18 cellular contexts compared by ENCODE assay signal in genomic region chr6:35058041-35058675, GRCh38.
DNase-seq lines count a peak whose midpoint lies in the region; ATAC-seq lines count a peak whose summit lies in the region.
"Had no signal": no experiment of that assay in that cellular context is flagged by ENCODE, and none has a peak within 500 bp of the region (broad histone marks: within the 10 kb centered on the region; RNA-seq: fewer than 3 reads in every experiment).

No MANE protein-coding gene starts in this region.

- peak overlapping the region; percentile 67 for H3K27ac Mint-ChIP-seq in stimulated activated memory B cell treated with anti-CD40 and anti-IgM and Interleukin-4, amounts not matched to agents 10 μg/mL and 1 μg/mL and 100 μg/mL, for 72 hours
- H3K27ac Mint-ChIP-seq: activated naive CD8-positive, alpha-beta T cell treated with anti-CD3 and anti-CD28 coated beads, Interleukin-2, amount 10 ng/mL, durations not matched to agents 7 days and 5 days had no signal

- H3K36me3 Mint-ChIP-seq in stimulated activated memory B cell treated with anti-CD40 and anti-IgM and Interleukin-4, amounts not matched to agents 10 μg/mL and 1 μg/mL and 100 μg/mL, for 72 hours, result peaks cover 27% of the 10 kb centered on the region
- H3K36me3 Mint-ChIP-seq: activated naive CD8-positive, alpha-beta T cell treated with anti-CD3 and anti-CD28 coated beads, Interleukin-2, amount 10 ng/mL, durations not matched to agents 7 days and 5 days had no signal

- peaks cover 13% of the 10 kb centered on the region for H3K4me1 Mint-ChIP-seq in stimulated activated memory B cell treated with anti-CD40 and anti-IgM and Interleukin-4, amounts not matched to agents 10 μg/mL and 1 μg/mL and 100 μg/mL, for 72 hours

- peak; percentile 57 to 88 for DNase-seq in NCI-H524 (lab: John Stamatoyannopoulos, UW)
- no peak for DNase-seq in left lobe of liver (ENCODE audit: low spot score)
- no peak for DNase-seq in LoVo (ENCODE audit: low spot score)
- DNase-seq: activated naive CD8-positive, alpha-beta T cell treated with anti-CD3 and anti-CD28 coated beads, Interleukin-2, amount 10 ng/mL, durations not matched to agents 7 days and 5 days; colonic mucosa; NCI-H2029 treated with DMSO at 0.1 percent for 48 hours; NK-92 treated with Interleukin-12 subunit alpha and Interleukin-12 subunit beta, amount 100 ng/mL, for 24 hours; stimulated activated CD4-positive, alpha-beta T cell treated with anti-CD3 and anti-CD28 coated beads, Interleukin-2, amount 100 ng/mL, for 48 hours had no signal

- ATAC-seq in left lobe of liver, result peak; percentile 14
- ATAC-seq in stimulated activated memory B cell treated with anti-CD40 and anti-IgM and Interleukin-4, amounts not matched to agents 10 μg/mL and 1 μg/mL and 100 μg/mL, for 72 hours, result no peak
- ATAC-seq in HG03442 (IDR thresholded peaks at IDR 0.05; ENCODE audit: unreplicated experiment), result no peak
- no peak for ATAC-seq in GM21825 (IDR thresholded peaks at IDR 0.05; ENCODE audit: unreplicated experiment)

- H3K4me3 Mint-ChIP-seq in stimulated activated memory B cell treated with anti-CD40 and anti-IgM and Interleukin-4, amounts not matched to agents 10 μg/mL and 1 μg/mL and 100 μg/mL, for 72 hours, result no peak overlapping the region
- H3K4me3 Mint-ChIP-seq: activated naive CD8-positive, alpha-beta T cell treated with anti-CD3 and anti-CD28 coated beads, Interleukin-2, amount 10 ng/mL, durations not matched to agents 7 days and 5 days; CD14-positive monocyte had no signal

- H3K27me3 Mint-ChIP-seq in stimulated activated memory B cell treated with anti-CD40 and anti-IgM and Interleukin-4, amounts not matched to agents 10 μg/mL and 1 μg/mL and 100 μg/mL, for 72 hours, result no peaks in the 10 kb centered on the region
- H3K27me3 Mint-ChIP-seq: activated naive CD8-positive, alpha-beta T cell treated with anti-CD3 and anti-CD28 coated beads, Interleukin-2, amount 10 ng/mL, durations not matched to agents 7 days and 5 days; stimulated activated naive B cell treated with anti-CD40 and anti-IgM and Interleukin-4, amounts not matched to agents 10 μg/mL and 1 μg/mL and 100 μg/mL, for 72 hours had no signal

- peak overlapping the region; percentile 57 for H3K27ac ChIP-seq in cingulate gyrus (ENCODE audit: low read depth, low read length)
- H3K27ac ChIP-seq: colonic mucosa, KMS-11, prostate gland, SK-N-MC, VCaP had no signal

- no peaks in the 10 kb centered on the region for H3K9me3 Mint-ChIP-seq in stimulated activated memory B cell treated with anti-CD40 and anti-IgM and Interleukin-4, amounts not matched to agents 10 μg/mL and 1 μg/mL and 100 μg/mL, for 72 hours
- H3K9me3 Mint-ChIP-seq: activated naive CD8-positive, alpha-beta T cell treated with anti-CD3 and anti-CD28 coated beads, Interleukin-2, amount 10 ng/mL, durations not matched to agents 7 days and 5 days; CD14-positive monocyte; stimulated activated naive B cell treated with anti-CD40 and anti-IgM and Interleukin-4, amounts not matched to agents 10 μg/mL and 1 μg/mL and 100 μg/mL, for 72 hours had no signal

Comparison
In these comparisons a context has a peak if more than half of its experiments do, and no peak if none do; other contexts are left out.
1. DNase-seq: peak in NCI-H524 (2 of 2); none in left lobe of liver (single experiment) and LoVo (single experiment).